In genomic region chr6:54992789-54993188, GRCh38 we compare ENCODE assay signal across 9 cellular contexts.
DNase-seq lines count a peak whose midpoint lies in the region; ATAC-seq, FAIRE-seq and TF ChIP-seq lines count a peak whose summit lies in the region.
"Had no signal": no experiment of that assay in that cellular context is flagged by ENCODE, and none has a peak within 500 bp of the region (broad histone marks: within the 10 kb centered on the region; RNA-seq: fewer than 3 reads in every experiment).

No MANE protein-coding gene starts in this region.

- H3K9me3 Mint-ChIP-seq in immature natural killer cell, result peaks cover 6 to 22% (median 10%) of the 10 kb centered on the region in 6 donors

- peak; percentile 78 for ATAC-seq in GM19467 (IDR thresholded peaks at IDR 0.05; ENCODE audit: unreplicated experiment)

- H3K4me1 ChIP-seq in esophagus muscularis mucosa, result no peaks in the 10 kb centered on the region

- H3K36me3 ChIP-seq in esophagus muscularis mucosa, result no peaks in the 10 kb centered on the region

- TF ChIP-seq POLR2A in erythroblast (IDR thresholded peaks at IDR 0.05; ENCODE audit: low read length), result no peak
- TF ChIP-seq POLR2A in H54 (IDR thresholded peaks at IDR 0.05; ENCODE audit: low read depth, low read length), result no peak
- no peak for TF ChIP-seq POLR2A in esophagus muscularis mucosa (IDR thresholded peaks at IDR 0.05; ENCODE audit: low read depth)

- no peak overlapping the region for H3K4me3 Mint-ChIP-seq in immature natural killer cell

- FAIRE-seq in H54 (lab: Jason Lieb, UNC), result no peak

- intact Hi-C loops in esophagus muscularis mucosa (cut with DNase I), result no loop called here

- TF ChIP-seq CTCF in AG09309 (IDR thresholded peaks at IDR 0.05; ENCODE audit: control insufficient read depth, insufficient read depth, low read depth, low read length, missing control alignments) (peak; percentile 24), esophagus muscularis mucosa (IDR thresholded peaks at IDR 0.05) (no peak)

- H3K9me3 ChIP-seq in esophagus muscularis mucosa, result peaks cover 0 to 4% (median 2%) of the 10 kb centered on the region in 4 donors

- H3K27ac ChIP-seq in esophagus muscularis mucosa (replicated peaks in 1 of 4), result no peak overlapping the region

- no peaks in the 10 kb centered on the region for H3K27me3 ChIP-seq in esophagus muscularis mucosa

- DNase-seq in AG09309 (ENCODE audit: low read depth), result no peak
- DNase-seq in MV-4-11 (lab: John Stamatoyannopoulos, UW), result peak; percentile 1
- DNase-seq in erythroblast (lab: John Stamatoyannopoulos, UW), result peak; percentile 1 to 13
- no peak for DNase-seq in H54 (ENCODE audit: insufficient read length, low spot score)
- no peak for DNase-seq in esophagus muscularis mucosa (ENCODE audit: extremely low spot score)
- DNase-seq in immature natural killer cell, result no peak
- DNase-seq in NCI-H1105 (lab: John Stamatoyannopoulos, UW), result no peak
- DNase-seq: activated CD8-positive, alpha-beta memory T cell treated with anti-CD3 and anti-CD28 coated beads for 24 hours had no signal

- no peak for TF ChIP-seq EP300 in esophagus muscularis mucosa (IDR thresholded peaks at IDR 0.05)

- peaks cover 2 to 4% (median 3%) of the 10 kb centered on the region in 3 donors for H3K27me3 Mint-ChIP-seq in immature natural killer cell (ENCODE audit: low read depth in 3 of 3)

- no peak overlapping the region for H3K27ac Mint-ChIP-seq in immature natural killer cell

- H3K4me1 Mint-ChIP-seq in immature natural killer cell, result peaks cover 11 to 18% of the 10 kb centered on the region in 2 donors

- H3K4me3 ChIP-seq in AG09309 (ENCODE audit: control insufficient read depth, low read depth, low read length), result no peak overlapping the region
- no peak overlapping the region for H3K4me3 ChIP-seq in esophagus muscularis mucosa

- peaks cover 3 to 10% (median 4%) of the 10 kb centered on the region in 3 donors for H3K36me3 Mint-ChIP-seq in immature natural killer cell

Comparison
In these comparisons a context has a peak if more than half of its experiments do, and no peak if none do; other contexts are left out.
1. DNase-seq: peak in MV-4-11 (single experiment) and erythroblast (2 of 2); none in AG09309 (single experiment), H54 (single experiment), esophagus muscularis mucosa (single experiment), immature natural killer cell (0 of 3) and NCI-H1105 (single experiment).